8 cellular contexts compared by ENCODE assay signal in the genomic region with DNA sequence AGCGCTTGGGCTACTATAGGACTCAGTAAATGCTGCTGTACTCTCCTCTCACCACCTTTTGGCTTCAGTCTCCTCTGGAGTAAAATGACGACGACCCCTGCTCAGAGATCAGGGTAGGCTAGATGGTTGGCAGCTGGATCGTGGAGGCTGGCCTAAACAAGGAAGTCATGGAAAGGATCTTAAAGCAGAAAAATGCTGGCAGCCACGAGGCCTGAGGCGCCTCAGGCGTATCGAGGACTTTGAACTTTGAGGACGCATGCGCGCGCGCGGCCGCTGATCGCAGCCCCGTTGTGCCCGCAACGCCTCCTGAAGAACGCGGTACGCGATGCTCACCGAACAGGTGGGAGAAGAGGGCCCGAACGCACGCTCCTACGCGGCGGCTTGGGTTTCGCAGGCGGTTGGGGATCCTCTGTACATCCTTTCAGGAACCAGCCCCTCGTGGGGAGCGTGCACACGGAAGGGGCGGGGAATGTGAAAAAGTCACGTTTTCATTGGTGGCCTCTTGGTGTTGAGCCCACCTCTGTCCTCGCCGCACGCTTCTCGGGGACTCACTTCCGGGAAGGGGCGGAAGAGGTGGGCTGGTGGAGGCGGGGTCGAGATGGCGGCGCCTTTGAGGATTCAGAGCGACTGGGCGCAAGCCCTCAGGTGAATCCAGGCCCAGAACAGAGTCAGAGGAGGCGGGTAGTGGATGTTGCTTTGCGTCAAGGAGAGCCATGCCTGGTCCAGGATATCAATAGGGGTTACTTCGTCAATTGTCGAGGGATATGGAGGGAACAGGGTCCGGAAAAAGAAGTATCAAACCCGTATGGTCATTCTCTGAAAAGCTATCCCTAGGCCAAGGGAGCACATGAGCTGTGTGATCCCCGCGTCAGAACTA. TPM values are rescaled to one million over a fixed set of nuclear protein-coding genes. Genes with fewer than 3 reads are reported as not detected.
DNase-seq lines count a peak whose midpoint lies in the region; ATAC-seq lines count a peak whose summit lies in the region.

Gene COA4 (minus strand): TSS at position 423 of the 877 bp plus-strand sequence. CDS start 3,468 bp downstream, outside the sequence.
A gene with protein sequence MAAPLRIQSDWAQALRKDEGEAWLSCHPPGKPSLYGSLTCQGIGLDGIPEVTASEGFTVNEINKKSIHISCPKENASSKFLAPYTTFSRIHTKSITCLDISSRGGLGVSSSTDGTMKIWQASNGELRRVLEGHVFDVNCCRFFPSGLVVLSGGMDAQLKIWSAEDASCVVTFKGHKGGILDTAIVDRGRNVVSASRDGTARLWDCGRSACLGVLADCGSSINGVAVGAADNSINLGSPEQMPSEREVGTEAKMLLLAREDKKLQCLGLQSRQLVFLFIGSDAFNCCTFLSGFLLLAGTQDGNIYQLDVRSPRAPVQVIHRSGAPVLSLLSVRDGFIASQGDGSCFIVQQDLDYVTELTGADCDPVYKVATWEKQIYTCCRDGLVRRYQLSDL (plus strand): TSS at position 576 of the 877 bp plus-strand sequence. CDS start 23 bp downstream, at position 599.

- peaks cover 0 to 29% (median 12%) of the 10 kb centered on the region in 11 experiments; a peak in 11 of 22 replicates for H4K20me1 ChIP-seq in BLaER1 treated with 17β-estradiol and CSF1 and Interleukin-3, amounts not matched to agents 10 nM and 100 nM

- H3K27me3 ChIP-seq in BLaER1 treated with 17β-estradiol and CSF1 and Interleukin-3, amounts not matched to agents 10 nM and 100 nM = no peaks in the 10 kb centered on the region

- peak within 1 kb of the TSS; percentile 77 to 99 (median 92) for H3K4me2 ChIP-seq in BLaER1 treated with 17β-estradiol and CSF1 and Interleukin-3, amounts not matched to agents 10 nM and 100 nM

- peak within 1 kb of the TSS; percentile 69 to 81 (median 74) for H3K4me3 ChIP-seq in BLaER1 treated with 17β-estradiol and CSF1 and Interleukin-3, amounts not matched to agents 10 nM and 100 nM

- ATAC-seq in GM19351 (IDR thresholded peaks at IDR 0.05; ENCODE audit: unreplicated experiment) (peak; percentile 97), HG03521 (IDR thresholded peaks at IDR 0.05; ENCODE audit: unreplicated experiment) (peak; percentile 98), left lobe of liver (peak; percentile 98)

- peaks cover 27 to 44% (median 39%) of the 10 kb centered on the region in 11 experiments for H3K36me3 ChIP-seq in BLaER1 treated with 17β-estradiol and CSF1 and Interleukin-3, amounts not matched to agents 10 nM and 100 nM

- peaks cover 21 to 29% (median 26%) of the 10 kb centered on the region in 10 experiments for H3K4me1 ChIP-seq in BLaER1 treated with 17β-estradiol and CSF1 and Interleukin-3, amounts not matched to agents 10 nM and 100 nM

- peak within 1 kb of the TSS; percentile 72 to 94 (median 91) for H3K27ac ChIP-seq in BLaER1 treated with 17β-estradiol and CSF1 and Interleukin-3, amounts not matched to agents 10 nM and 100 nM

- DNase-seq in NCI-H748 (lab: John Stamatoyannopoulos, UW; ENCODE audit: unreplicated experiment) = peak; percentile 99
- DNase-seq in activated CD4-positive, alpha-beta T cell treated with anti-CD3 and anti-CD28 coated beads, Interleukin-2, amount 50 U/mL, for 1 hour = peak; percentile 89
- DNase-seq in dedifferentiated amniotic fluid mesenchymal stem cell (ENCODE audit: extremely low spot score) = peak; percentile 94
- peak; percentile 94 for DNase-seq in left lobe of liver (ENCODE audit: low spot score)
- DNase-seq in stimulated activated CD4-positive, alpha-beta T cell treated with anti-CD3 and anti-CD28 coated beads, Interleukin-2, amount 100 ng/mL, for 4 hours (ENCODE audit: low read depth) = peak; percentile 93

- peak within 1 kb of the TSS; percentile 81 to 92 (median 87) for H3K9ac ChIP-seq in BLaER1 treated with 17β-estradiol and CSF1 and Interleukin-3, amounts not matched to agents 10 nM and 100 nM

- H3K9me3 ChIP-seq in BLaER1 treated with 17β-estradiol and CSF1 and Interleukin-3, amounts not matched to agents 10 nM and 100 nM (replicated peaks in 1 of 11) = no peaks in the 10 kb centered on the region

RNA-seq across cellular contexts. Expression of gene COA4, which starts in this region (rescaled TPM):
- 47.9 TPM for total RNA-seq in left lobe of liver

RNA-seq across cellular contexts. Expression of the second gene that starts in this region (rescaled TPM):
- 9.9 TPM for total RNA-seq in left lobe of liver

Comparison
In these comparisons a context has a peak if more than half of its experiments do, and no peak if none do; other contexts are left out.
1. Peak in every context shown above with its lines: DNase-seq, ATAC-seq, H3K4me3 ChIP-seq and H3K27ac ChIP-seq.